In the genomic region with DNA sequence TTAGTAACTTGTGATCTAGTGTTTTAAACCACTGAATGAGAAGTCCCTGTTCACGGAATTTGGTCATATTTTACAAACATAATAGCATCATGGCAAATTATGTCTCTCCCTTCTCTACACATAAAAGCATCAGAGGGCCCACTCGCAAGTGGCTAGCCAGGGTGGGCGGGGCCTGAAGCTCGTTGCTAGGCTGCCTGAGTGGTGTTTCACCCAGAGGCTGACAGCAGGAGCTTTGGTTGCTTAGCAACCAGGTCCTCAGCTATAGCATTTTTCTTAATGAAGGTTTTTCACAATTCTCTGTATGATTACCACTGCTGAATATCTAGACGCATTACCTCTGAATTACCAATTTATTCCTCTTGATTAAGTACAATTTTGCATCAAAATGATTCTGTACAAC, we compare ENCODE assay signal across 8 cellular contexts.
DNase-seq lines count a peak whose midpoint lies in the region; ATAC-seq and TF ChIP-seq lines count a peak whose summit lies in the region.

No MANE protein-coding gene starts in this region.

- H3K27ac ChIP-seq in ascending aorta, result no peak overlapping the region

- ATAC-seq in GM21528 (IDR thresholded peaks at IDR 0.05; ENCODE audit: low FRiP score, unreplicated experiment), result no peak
- ATAC-seq in HG03097 (IDR thresholded peaks at IDR 0.05; ENCODE audit: low FRiP score, unreplicated experiment), result no peak

- no peaks in the 10 kb centered on the region for H3K9me3 ChIP-seq in ascending aorta

- peak; percentile 65 for DNase-seq in EH (ENCODE audit: low read depth)
- DNase-seq in NCI-H1417 treated with DMSO at 0.1 percent for 48 hours (lab: John Stamatoyannopoulos, UW), result peak; percentile 91
- DNase-seq in amniotic epithelial cell (ENCODE audit: low read depth), result peak; percentile 87
- DNase-seq in lung microvascular endothelial cell (ENCODE audit: low read depth in 2 of 2), result peak; percentile 42 to 52
- no peak for DNase-seq in ascending aorta (ENCODE audit: low spot score in 2 of 2)
- DNase-seq in mesenteric fat pad (ENCODE audit: low spot score), result no peak

- H3K4me1 ChIP-seq in ascending aorta, result no peaks in the 10 kb centered on the region

- H3K27me3 ChIP-seq in ascending aorta, result no peaks in the 10 kb centered on the region

- no peak overlapping the region for H3K4me3 ChIP-seq in ascending aorta

- H3K36me3 ChIP-seq in ascending aorta, result no peaks in the 10 kb centered on the region

- intact Hi-C loops in ascending aorta (cut with DNase I), result loop anchor here (10.0 kb wide), 1 partner anchor 135 kb away; no protein-coding TSS in a partner anchor

- no peak for TF ChIP-seq CTCF in ascending aorta (IDR thresholded peaks at IDR 0.05)

Comparison
In these comparisons a context has a peak if more than half of its experiments do, and no peak if none do; other contexts are left out.
1. DNase-seq: peak in EH (single experiment), NCI-H1417 treated with DMSO at 0.1 percent for 48 hours (single experiment), amniotic epithelial cell (single experiment) and lung microvascular endothelial cell (2 of 2); none in ascending aorta (0 of 2) and mesenteric fat pad (single experiment).